In the genomic region with DNA sequence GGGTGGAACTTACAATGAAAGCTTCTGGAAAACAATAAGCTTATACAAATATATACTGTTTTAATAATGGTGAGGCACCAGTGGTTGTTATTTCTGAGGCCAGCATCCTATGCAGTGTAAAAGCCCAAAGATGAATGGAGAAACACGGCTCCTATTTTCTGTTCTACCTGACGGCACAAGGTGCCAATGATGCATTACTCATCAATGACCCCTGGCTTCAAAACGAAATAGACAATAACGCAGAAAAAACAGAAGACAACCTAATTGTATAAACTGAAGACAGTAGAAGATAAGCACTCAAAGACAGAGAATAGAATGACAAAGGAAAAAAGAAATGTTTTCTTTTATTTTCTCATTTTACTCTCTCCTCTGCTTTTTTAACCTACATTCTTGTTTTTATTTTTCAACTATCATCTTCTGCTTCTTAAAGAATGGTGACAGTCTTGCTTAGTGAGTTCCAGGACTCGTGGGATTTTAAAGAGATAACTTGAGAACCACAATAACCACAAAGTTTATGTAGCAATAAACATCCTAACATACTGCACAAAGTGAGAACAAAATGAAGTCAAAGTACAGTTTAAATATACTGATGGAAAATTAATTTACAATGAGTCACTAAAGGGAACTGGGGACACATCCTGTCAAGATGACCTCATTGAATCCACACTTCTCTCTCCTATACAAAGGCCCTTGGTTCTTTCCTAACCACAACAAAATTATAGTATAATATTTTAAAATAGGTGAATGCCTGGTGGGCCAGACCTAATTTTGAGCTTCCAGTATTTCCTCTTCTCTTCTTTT, we compare ENCODE assay signal across 1 cellular context.
TF ChIP-seq lines count a peak whose summit lies in the region.

No MANE protein-coding gene starts in this region.

TF ChIP-seq in HEK293, 187 proteins besides CTCF, POLR2A, EP300 and RAD21 (continued from another document and continues in another):
- TF ChIP-seq, protein P1, sequence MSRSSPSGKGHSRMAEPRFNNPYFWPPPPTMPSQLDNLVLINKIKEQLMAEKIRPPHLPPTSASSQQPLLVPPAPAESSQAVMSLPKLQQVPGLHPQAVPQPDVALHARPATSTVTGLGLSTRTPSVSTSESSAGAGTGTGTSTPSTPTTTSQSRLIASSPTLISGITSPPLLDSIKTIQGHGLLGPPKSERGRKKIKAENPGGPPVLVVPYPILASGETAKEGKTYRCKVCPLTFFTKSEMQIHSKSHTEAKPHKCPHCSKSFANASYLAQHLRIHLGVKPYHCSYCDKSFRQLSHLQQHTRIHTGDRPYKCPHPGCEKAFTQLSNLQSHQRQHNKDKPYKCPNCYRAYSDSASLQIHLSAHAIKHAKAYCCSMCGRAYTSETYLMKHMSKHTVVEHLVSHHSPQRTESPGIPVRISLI (tag by site-specific recombination; IDR thresholded peaks at IDR 0.05): no peak
- TF ChIP-seq, protein P2, sequence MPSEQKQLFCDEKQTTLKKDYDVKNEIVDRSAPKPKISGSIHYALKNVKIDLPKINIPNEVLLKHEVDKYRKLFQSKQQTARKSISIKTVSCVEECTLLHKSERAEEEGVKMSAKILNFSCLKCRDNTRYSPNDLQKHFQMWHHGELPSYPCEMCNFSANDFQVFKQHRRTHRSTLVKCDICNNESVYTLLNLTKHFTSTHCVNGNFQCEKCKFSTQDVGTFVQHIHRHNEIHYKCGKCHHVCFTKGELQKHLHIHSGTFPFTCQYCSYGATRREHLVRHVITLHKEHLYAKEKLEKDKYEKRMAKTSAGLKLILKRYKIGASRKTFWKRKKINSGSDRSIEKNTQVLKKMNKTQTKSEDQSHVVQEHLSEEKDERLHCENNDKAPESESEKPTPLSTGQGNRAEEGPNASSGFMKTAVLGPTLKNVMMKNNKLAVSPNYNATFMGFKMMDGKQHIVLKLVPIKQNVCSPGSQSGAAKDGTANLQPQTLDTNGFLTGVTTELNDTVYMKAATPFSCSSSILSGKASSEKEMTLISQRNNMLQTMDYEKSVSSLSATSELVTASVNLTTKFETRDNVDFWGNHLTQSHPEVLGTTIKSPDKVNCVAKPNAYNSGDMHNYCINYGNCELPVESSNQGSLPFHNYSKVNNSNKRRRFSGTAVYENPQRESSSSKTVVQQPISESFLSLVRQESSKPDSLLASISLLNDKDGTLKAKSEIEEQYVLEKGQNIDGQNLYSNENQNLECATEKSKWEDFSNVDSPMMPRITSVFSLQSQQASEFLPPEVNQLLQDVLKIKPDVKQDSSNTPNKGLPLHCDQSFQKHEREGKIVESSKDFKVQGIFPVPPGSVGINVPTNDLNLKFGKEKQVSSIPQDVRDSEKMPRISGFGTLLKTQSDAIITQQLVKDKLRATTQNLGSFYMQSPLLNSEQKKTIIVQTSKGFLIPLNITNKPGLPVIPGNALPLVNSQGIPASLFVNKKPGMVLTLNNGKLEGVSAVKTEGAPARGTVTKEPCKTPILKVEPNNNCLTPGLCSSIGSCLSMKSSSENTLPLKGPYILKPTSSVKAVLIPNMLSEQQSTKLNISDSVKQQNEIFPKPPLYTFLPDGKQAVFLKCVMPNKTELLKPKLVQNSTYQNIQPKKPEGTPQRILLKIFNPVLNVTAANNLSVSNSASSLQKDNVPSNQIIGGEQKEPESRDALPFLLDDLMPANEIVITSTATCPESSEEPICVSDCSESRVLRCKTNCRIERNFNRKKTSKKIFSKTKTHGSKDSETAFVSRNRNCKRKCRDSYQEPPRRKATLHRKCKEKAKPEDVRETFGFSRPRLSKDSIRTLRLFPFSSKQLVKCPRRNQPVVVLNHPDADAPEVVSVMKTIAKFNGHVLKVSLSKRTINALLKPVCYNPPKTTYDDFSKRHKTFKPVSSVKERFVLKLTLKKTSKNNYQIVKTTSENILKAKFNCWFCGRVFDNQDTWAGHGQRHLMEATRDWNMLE (tag by site-specific recombination; conservative IDR thresholded peaks at IDR 0.05; ENCODE audit: low read depth): no peak; the same call in 1 of the 2 replicates
- TF ChIP-seq ZNF146 (tag by site-specific recombination; IDR thresholded peaks at IDR 0.05): no peak
- no peak for TF ChIP-seq ZNF404 (tag by site-specific recombination; IDR thresholded peaks at IDR 0.05)
- TF ChIP-seq ZBTB7A (tag by site-specific recombination; IDR thresholded peaks at IDR 0.05; ENCODE audit: low read depth): no peak
- no peak for TF ChIP-seq ZNF19 (tag by site-specific recombination; IDR thresholded peaks at IDR 0.05; ENCODE audit: low read depth)
- no peak for TF ChIP-seq ZNF423 (tag by site-specific recombination; IDR thresholded peaks at IDR 0.05)
- TF ChIP-seq ZEB2 (tag by site-specific recombination; IDR thresholded peaks at IDR 0.05): 0 out of 2 replicates have a peak, but pooled peaks have one; percentile 27
- TF ChIP-seq ZNF324 (tag by site-specific recombination; IDR thresholded peaks at IDR 0.05): no peak
- TF ChIP-seq, protein P3, sequence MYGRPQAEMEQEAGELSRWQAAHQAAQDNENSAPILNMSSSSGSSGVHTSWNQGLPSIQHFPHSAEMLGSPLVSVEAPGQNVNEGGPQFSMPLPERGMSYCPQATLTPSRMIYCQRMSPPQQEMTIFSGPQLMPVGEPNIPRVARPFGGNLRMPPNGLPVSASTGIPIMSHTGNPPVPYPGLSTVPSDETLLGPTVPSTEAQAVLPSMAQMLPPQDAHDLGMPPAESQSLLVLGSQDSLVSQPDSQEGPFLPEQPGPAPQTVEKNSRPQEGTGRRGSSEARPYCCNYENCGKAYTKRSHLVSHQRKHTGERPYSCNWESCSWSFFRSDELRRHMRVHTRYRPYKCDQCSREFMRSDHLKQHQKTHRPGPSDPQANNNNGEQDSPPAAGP (tag by site-specific recombination; IDR thresholded peaks at IDR 0.05): no peak
- 0 out of 2 replicates have a peak, but pooled peaks have one; percentile 43 for TF ChIP-seq WT1 (tag by site-specific recombination; IDR thresholded peaks at IDR 0.05)
- TF ChIP-seq HOXC10 (CRISPR knock-in tag; IDR thresholded peaks at IDR 0.05): no peak
- TF ChIP-seq ZNF701 (tag by site-specific recombination; IDR thresholded peaks at IDR 0.05): no peak
- TF ChIP-seq ZNF610 (tag by site-specific recombination; IDR thresholded peaks at IDR 0.05; ENCODE audit: borderline replicate concordance): no peak
- TF ChIP-seq MYNN (tag by site-specific recombination; IDR thresholded peaks at IDR 0.05; ENCODE audit: borderline replicate concordance): no peak
- TF ChIP-seq, protein P4, sequence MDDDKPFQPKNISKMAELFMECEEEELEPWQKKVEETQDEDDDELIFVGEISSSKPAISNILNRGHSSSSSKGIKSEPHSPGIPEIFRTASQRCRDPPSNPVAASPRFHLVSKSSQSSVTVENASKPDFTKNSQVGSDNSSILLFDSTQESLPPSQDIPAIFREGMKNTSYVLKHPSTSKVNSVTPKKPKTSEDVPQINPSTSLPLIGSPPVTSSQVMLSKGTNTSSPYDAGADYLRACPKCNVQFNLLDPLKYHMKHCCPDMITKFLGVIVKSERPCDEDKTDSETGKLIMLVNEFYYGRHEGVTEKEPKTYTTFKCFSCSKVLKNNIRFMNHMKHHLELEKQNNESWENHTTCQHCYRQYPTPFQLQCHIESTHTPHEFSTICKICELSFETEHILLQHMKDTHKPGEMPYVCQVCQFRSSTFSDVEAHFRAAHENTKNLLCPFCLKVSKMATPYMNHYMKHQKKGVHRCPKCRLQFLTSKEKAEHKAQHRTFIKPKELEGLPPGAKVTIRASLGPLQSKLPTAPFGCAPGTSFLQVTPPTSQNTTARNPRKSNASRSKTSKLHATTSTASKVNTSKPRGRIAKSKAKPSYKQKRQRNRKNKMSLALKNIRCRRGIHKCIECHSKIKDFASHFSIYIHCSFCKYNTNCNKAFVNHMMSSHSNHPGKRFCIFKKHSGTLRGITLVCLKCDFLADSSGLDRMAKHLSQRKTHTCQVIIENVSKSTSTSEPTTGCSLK (tag by site-specific recombination; IDR thresholded peaks at IDR 0.05): no peak
- no peak for TF ChIP-seq BCL11A (tag by site-specific recombination; IDR thresholded peaks at IDR 0.05; ENCODE audit: low read depth)
- no peak for TF ChIP-seq ZNF155 (tag by site-specific recombination; IDR thresholded peaks at IDR 0.05)
- no peak for TF ChIP-seq ZNF560 (tag by site-specific recombination; IDR thresholded peaks at IDR 0.05; ENCODE audit: borderline replicate concordance)
- no peak for TF ChIP-seq ZNF530 (tag by site-specific recombination; IDR thresholded peaks at IDR 0.05; ENCODE audit: low read depth)
- no peak for TF ChIP-seq ZNF169 (tag by site-specific recombination; IDR thresholded peaks at IDR 0.05)
- no peak for TF ChIP-seq ZNF664 (tag by site-specific recombination; IDR thresholded peaks at IDR 0.05)
- TF ChIP-seq, protein P5, sequence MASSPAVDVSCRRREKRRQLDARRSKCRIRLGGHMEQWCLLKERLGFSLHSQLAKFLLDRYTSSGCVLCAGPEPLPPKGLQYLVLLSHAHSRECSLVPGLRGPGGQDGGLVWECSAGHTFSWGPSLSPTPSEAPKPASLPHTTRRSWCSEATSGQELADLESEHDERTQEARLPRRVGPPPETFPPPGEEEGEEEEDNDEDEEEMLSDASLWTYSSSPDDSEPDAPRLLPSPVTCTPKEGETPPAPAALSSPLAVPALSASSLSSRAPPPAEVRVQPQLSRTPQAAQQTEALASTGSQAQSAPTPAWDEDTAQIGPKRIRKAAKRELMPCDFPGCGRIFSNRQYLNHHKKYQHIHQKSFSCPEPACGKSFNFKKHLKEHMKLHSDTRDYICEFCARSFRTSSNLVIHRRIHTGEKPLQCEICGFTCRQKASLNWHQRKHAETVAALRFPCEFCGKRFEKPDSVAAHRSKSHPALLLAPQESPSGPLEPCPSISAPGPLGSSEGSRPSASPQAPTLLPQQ (tag by site-specific recombination; IDR thresholded peaks at IDR 0.05): 0 out of 2 replicates have a peak, but pooled peaks have one; percentile 25
- no peak for TF ChIP-seq MZF1 (tag by site-specific recombination; IDR thresholded peaks at IDR 0.05; ENCODE audit: borderline replicate concordance)
- TF ChIP-seq ZNF585B (tag by site-specific recombination; IDR thresholded peaks at IDR 0.05): no peak
- no peak for TF ChIP-seq ZNF768 (tag by site-specific recombination; IDR thresholded peaks at IDR 0.05)
- TF ChIP-seq YY2 (tag by site-specific recombination; IDR thresholded peaks at IDR 0.05): no peak
- TF ChIP-seq, protein P6, sequence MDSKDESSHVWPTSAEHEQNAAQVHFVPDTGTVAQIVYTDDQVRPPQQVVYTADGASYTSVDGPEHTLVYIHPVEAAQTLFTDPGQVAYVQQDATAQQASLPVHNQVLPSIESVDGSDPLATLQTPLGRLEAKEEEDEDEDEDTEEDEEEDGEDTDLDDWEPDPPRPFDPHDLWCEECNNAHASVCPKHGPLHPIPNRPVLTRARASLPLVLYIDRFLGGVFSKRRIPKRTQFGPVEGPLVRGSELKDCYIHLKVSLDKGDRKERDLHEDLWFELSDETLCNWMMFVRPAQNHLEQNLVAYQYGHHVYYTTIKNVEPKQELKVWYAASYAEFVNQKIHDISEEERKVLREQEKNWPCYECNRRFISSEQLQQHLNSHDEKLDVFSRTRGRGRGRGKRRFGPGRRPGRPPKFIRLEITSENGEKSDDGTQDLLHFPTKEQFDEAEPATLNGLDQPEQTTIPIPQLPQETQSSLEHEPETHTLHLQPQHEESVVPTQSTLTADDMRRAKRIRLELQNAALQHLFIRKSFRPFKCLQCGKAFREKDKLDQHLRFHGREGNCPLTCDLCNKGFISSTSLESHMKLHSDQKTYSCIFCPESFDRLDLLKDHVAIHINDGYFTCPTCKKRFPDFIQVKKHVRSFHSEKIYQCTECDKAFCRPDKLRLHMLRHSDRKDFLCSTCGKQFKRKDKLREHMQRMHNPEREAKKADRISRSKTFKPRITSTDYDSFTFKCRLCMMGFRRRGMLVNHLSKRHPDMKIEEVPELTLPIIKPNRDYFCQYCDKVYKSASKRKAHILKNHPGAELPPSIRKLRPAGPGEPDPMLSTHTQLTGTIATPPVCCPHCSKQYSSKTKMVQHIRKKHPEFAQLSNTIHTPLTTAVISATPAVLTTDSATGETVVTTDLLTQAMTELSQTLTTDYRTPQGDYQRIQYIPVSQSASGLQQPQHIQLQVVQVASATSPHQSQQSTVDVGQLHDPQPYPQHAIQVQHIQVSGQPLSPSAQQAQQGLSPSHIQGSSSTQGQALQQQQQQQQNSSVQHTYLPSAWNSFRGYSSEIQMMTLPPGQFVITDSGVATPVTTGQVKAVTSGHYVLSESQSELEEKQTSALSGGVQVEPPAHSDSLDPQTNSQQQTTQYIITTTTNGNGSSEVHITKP (tag by site-specific recombination; IDR thresholded peaks at IDR 0.05): peak; percentile 30; the same call in 1 of the 2 replicates
- no peak for TF ChIP-seq ZNF335 (tag by site-specific recombination; conservative IDR thresholded peaks at IDR 0.05)
- TF ChIP-seq ZNF629 (tag by site-specific recombination; IDR thresholded peaks at IDR 0.05): peak; percentile 81
- TF ChIP-seq EGR2 (tag by site-specific recombination; IDR thresholded peaks at IDR 0.05; ENCODE audit: low read depth): no peak
- TF ChIP-seq ZNF514 (tag by site-specific recombination; IDR thresholded peaks at IDR 0.05): no peak
- TF ChIP-seq GFI1B (tag by site-specific recombination; IDR thresholded peaks at IDR 0.05): no peak
- no peak for TF ChIP-seq ZBTB8A (tag by site-specific recombination; IDR thresholded peaks at IDR 0.05)
- TF ChIP-seq, protein P7, sequence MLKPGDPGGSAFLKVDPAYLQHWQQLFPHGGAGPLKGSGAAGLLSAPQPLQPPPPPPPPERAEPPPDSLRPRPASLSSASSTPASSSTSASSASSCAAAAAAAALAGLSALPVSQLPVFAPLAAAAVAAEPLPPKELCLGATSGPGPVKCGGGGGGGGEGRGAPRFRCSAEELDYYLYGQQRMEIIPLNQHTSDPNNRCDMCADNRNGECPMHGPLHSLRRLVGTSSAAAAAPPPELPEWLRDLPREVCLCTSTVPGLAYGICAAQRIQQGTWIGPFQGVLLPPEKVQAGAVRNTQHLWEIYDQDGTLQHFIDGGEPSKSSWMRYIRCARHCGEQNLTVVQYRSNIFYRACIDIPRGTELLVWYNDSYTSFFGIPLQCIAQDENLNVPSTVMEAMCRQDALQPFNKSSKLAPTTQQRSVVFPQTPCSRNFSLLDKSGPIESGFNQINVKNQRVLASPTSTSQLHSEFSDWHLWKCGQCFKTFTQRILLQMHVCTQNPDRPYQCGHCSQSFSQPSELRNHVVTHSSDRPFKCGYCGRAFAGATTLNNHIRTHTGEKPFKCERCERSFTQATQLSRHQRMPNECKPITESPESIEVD (tag by site-specific recombination; IDR thresholded peaks at IDR 0.05): peak; percentile 51
- no peak for TF ChIP-seq ZNF792 (tag by site-specific recombination; IDR thresholded peaks at IDR 0.05)
- TF ChIP-seq, protein P8, sequence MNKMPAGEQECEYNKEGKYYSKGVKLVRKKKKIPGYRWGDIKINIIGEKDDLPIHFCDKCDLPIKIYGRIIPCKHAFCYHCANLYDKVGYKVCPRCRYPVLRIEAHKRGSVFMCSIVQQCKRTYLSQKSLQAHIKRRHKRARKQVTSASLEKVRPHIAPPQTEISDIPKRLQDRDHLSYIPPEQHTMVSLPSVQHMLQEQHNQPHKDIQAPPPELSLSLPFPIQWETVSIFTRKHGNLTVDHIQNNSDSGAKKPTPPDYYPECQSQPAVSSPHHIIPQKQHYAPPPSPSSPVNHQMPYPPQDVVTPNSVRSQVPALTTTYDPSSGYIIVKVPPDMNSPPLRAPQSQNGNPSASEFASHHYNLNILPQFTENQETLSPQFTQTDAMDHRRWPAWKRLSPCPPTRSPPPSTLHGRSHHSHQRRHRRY (tag by site-specific recombination; IDR thresholded peaks at IDR 0.05): no peak
- TF ChIP-seq, protein P9, sequence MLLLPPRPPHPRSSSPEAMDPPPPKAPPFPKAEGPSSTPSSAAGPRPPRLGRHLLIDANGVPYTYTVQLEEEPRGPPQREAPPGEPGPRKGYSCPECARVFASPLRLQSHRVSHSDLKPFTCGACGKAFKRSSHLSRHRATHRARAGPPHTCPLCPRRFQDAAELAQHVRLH (tag by site-specific recombination; IDR thresholded peaks at IDR 0.05): no peak
- no peak for TF ChIP-seq ZFP69B (tag by site-specific recombination; IDR thresholded peaks at IDR 0.05)
- TF ChIP-seq ZNF623 (tag by site-specific recombination; IDR thresholded peaks at IDR 0.05): no peak
- 0 out of 2 replicates have a peak, but pooled peaks have one; percentile 13 for TF ChIP-seq KLF10 (tag by site-specific recombination; IDR thresholded peaks at IDR 0.05)
